In genomic region chr4:8241211-8241779, GRCh38 we compare ENCODE assay signal across 16 cellular contexts. TPM values are rescaled to one million over a fixed set of nuclear protein-coding genes. Genes with fewer than 3 reads are reported as not detected.
"Had no signal": no experiment of that assay in that cellular context is flagged by ENCODE, and none has a peak within 500 bp of the region (broad histone marks: within the 10 kb centered on the region; RNA-seq: fewer than 3 reads in every experiment).

No MANE protein-coding gene starts in this region.

- H3K4me1 ChIP-seq: body of pancreas, colonic mucosa, neural progenitor cell had no signal

- H3K4me1 Mint-ChIP-seq: activated T-helper 17 cell treated with anti-CD3 and anti-CD28 coated beads, Interleukin-2, amount 50 U/mL, for 72 hours had no signal

- H3K9ac ChIP-seq: neural progenitor cell had no signal

- H3K36me3 ChIP-seq: colonic mucosa, neural progenitor cell, ovary had no signal

- H2AFZ ChIP-seq: neural progenitor cell had no signal

- H3K4me3 Mint-ChIP-seq: activated CD8-positive, alpha-beta T cell treated with anti-CD3 and anti-CD28 coated beads for 36 hours; activated naive CD4-positive, alpha-beta T cell treated with anti-CD3 and anti-CD28 coated beads for 36 hours; activated T-helper 17 cell treated with anti-CD3 and anti-CD28 coated beads, Interleukin-2, amount 50 U/mL, for 72 hours; neural progenitor cell had no signal

- H3K36me3 Mint-ChIP-seq: neural progenitor cell had no signal

- DNase-seq: activated CD4-positive, alpha-beta T cell treated with anti-CD3 and anti-CD28 coated beads for 48 hours; activated CD8-positive, alpha-beta T cell treated with anti-CD3 and anti-CD28 coated beads for 36 hours; activated naive CD4-positive, alpha-beta T cell treated with anti-CD3 and anti-CD28 coated beads for 36 hours; colonic mucosa; left ventricle myocardium inferior; stimulated activated CD4-positive, alpha-beta T cell treated with anti-CD3 and anti-CD28 coated beads, Interleukin-15, amount 100 ng/mL, for 24 hours; stimulated activated CD4-positive, alpha-beta T cell treated with anti-CD3 and anti-CD28 coated beads, Interleukin-2, amount 100 ng/mL, for 48 hours; stomach had no signal

- H3K27ac ChIP-seq: body of pancreas, colonic mucosa, neural progenitor cell, ovary, psoas muscle had no signal

- H3K4me3 ChIP-seq: body of pancreas, colonic mucosa, left ventricle myocardium inferior, mucosa of descending colon, neural progenitor cell, ovary, psoas muscle, stomach, upper lobe of left lung had no signal

- H3K27ac Mint-ChIP-seq: activated CD8-positive, alpha-beta T cell treated with anti-CD3 and anti-CD28 coated beads for 36 hours; activated naive CD4-positive, alpha-beta T cell treated with anti-CD3 and anti-CD28 coated beads for 36 hours; activated T-helper 17 cell treated with anti-CD3 and anti-CD28 coated beads, Interleukin-2, amount 50 U/mL, for 72 hours; neural progenitor cell had no signal

- H3K9me3 ChIP-seq: body of pancreas, colonic mucosa, left ventricle myocardium inferior, mucosa of descending colon, ovary, psoas muscle, stomach, upper lobe of left lung had no signal

- H3K4me2 ChIP-seq: neural progenitor cell had no signal

- H3K9me3 Mint-ChIP-seq: activated CD8-positive, alpha-beta T cell treated with anti-CD3 and anti-CD28 coated beads for 36 hours; activated naive CD4-positive, alpha-beta T cell treated with anti-CD3 and anti-CD28 coated beads for 36 hours; activated T-helper 17 cell treated with anti-CD3 and anti-CD28 coated beads, Interleukin-2, amount 50 U/mL, for 72 hours; naive B cell; neural progenitor cell had no signal

- H3K27me3 Mint-ChIP-seq: activated CD8-positive, alpha-beta T cell treated with anti-CD3 and anti-CD28 coated beads for 36 hours; activated T-helper 17 cell treated with anti-CD3 and anti-CD28 coated beads, Interleukin-2, amount 50 U/mL, for 72 hours; naive B cell had no signal

- H3K27me3 ChIP-seq: body of pancreas, colonic mucosa, neural progenitor cell, ovary, stomach, upper lobe of left lung had no signal

RNA-seq across cellular contexts. Expression of gene HTRA3, which starts 28.3 kb away (rescaled TPM):
- total RNA-seq: activated naive CD4-positive, alpha-beta T cell treated with anti-CD3 and anti-CD28 coated beads for 36 hours; activated T-helper 17 cell treated with anti-CD3 and anti-CD28 coated beads, Interleukin-2, amount 50 U/mL, for 72 hours had no signal
